10 cellular contexts compared by ENCODE assay signal in the genomic region with DNA sequence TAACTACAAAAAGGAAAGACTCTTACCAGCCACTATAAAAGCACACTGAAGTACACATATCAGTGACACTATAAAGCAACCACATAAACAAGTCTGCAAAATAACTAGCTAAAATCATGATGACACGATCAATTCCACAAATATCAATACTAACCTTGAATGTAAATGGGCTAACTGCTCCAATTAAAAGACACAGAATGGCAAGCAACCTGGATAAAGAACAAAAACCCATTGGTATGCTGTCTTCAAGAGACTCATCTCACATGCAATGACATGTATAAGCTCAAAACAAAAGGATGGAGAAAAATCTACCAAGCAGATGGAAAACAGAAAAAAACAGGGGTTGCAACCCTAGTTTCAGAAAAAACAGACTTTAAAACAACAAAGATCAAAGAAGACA.
"Had no signal": no experiment of that assay in that cellular context is flagged by ENCODE, and none has a peak within 500 bp of the region (broad histone marks: within the 10 kb centered on the region; RNA-seq: fewer than 3 reads in every experiment).

No MANE protein-coding gene starts in this region.

- DNase-seq: GM23248, GOT3, H7, H9, HFFc6 had no signal

- H3K9me3 ChIP-seq: HAP-1 had no signal

- H3K4me3 ChIP-seq: GM23248, GM23338, HAP-1 had no signal

- H3K27ac ChIP-seq: GM23248 had no signal

- H3K36me3 ChIP-seq: HAP-1 had no signal

- H3K4me1 ChIP-seq: HAP-1 had no signal

- ATAC-seq: GM23338, HCT116 had no signal

- FAIRE-seq: H1, H54 had no signal
